ENCODE assay signal across 25 cellular contexts in the genomic region with DNA sequence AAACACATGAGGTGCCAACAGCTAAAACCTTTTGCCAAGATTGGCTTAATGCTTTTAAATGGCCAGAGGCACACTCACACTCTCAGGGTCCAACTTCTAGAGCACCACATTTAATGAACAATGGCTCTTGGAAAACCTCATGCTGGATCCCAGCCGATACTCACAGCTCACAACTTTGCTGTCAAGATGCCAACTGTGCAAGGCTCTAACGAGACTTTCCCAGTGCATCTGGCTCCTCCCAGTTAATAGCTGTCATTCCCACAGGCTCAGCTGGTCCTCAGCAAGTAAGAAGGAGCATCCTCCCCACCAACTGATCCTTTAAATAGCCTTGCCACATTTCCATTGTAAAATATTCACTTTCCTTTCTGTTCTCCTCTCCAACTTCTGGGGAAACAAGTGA. TPM values are rescaled to one million over a fixed set of nuclear protein-coding genes. Genes with fewer than 3 reads are reported as not detected.
DNase-seq lines count a peak whose midpoint lies in the region; ATAC-seq and TF ChIP-seq lines count a peak whose summit lies in the region.
"Had no signal": no experiment of that assay in that cellular context is flagged by ENCODE, and none has a peak within 500 bp of the region (broad histone marks: within the 10 kb centered on the region; RNA-seq: fewer than 3 reads in every experiment).

No MANE protein-coding gene starts in this region.

- TF ChIP-seq CTCF in body of pancreas (IDR thresholded peaks at IDR 0.05) (no peak), heart left ventricle (IDR thresholded peaks at IDR 0.05) (no peak), testis (IDR thresholded peaks at IDR 0.05) (no peak)

- no peak overlapping the region for H3K27ac ChIP-seq in body of pancreas
- peak overlapping the region in 1 of 12 donors; percentile 13 for H3K27ac ChIP-seq in heart left ventricle
- no peak overlapping the region for H3K27ac ChIP-seq in testis
- H3K27ac ChIP-seq: BLaER1 treated with 17β-estradiol and CSF1 and Interleukin-3, amounts not matched to agents 10 nM and 100 nM; cardiac muscle cell; neural progenitor cell; psoas muscle; SJSA1 had no signal

- no peaks in the 10 kb centered on the region for H3K4me1 ChIP-seq in body of pancreas
- peaks cover 0 to 40% (median 19%) of the 10 kb centered on the region in 12 donors for H3K4me1 ChIP-seq in heart left ventricle
- H3K4me1 ChIP-seq in testis = no peaks in the 10 kb centered on the region
- H3K4me1 ChIP-seq: neural progenitor cell, psoas muscle had no signal

- 25 to 30% methylated on average over 2 of the region's 2 CpGs for WGBS in body of pancreas, 2 donors
- WGBS in heart left ventricle, 4 donors = 0 to 12% (median 3%) methylated on average over 2 of the region's 2 CpGs
- 41 to 43% methylated on average over 2 of the region's 2 CpGs for WGBS in testis, 2 donors

- DNase-seq in NCI-H1105 treated with DMSO at 0.1 percent for 48 hours (lab: John Stamatoyannopoulos, UW) (peak; percentile 12), NCI-H1105 (lab: John Stamatoyannopoulos, UW) (no peak), body of pancreas (peak in 1 of 4 donors; percentile 6), heart left ventricle (peak in 4 of 5 donors; percentile 54 to 75 (median 61)), sciatic nerve (ENCODE audit: low spot score) (no peak), mucosa of gallbladder (ENCODE audit: low spot score) (no peak), testis (no peak)
- DNase-seq: 8988T; activated CD8-positive, alpha-beta memory T cell treated with anti-CD3 and anti-CD28 coated beads for 24 hours; activated naive CD8-positive, alpha-beta T cell treated with anti-CD3 and anti-CD28 coated beads, Interleukin-2, amount 10 ng/mL, durations not matched to agents 7 days and 5 days; DMS153; kidney; NCI-H1417 treated with DMSO at 0.1 percent for 48 hours; NCI-H510A; psoas muscle; stimulated activated CD4-positive, alpha-beta T cell treated with anti-CD3 and anti-CD28 coated beads, Interleukin-12 subunit alpha, Interleukin-12 subunit beta, amount 100 ng/mL, for 4 hours; T-helper 9 cell had no signal

- H3K27me3 ChIP-seq in body of pancreas (no peaks in the 10 kb centered on the region), heart left ventricle (no peaks in the 10 kb centered on the region), testis (no peaks in the 10 kb centered on the region)
- H3K27me3 ChIP-seq: BLaER1 treated with 17β-estradiol and CSF1 and Interleukin-3, amounts not matched to agents 10 nM and 100 nM; cardiac muscle cell; neural progenitor cell; SJSA1 had no signal

- H3K9me3 ChIP-seq in body of pancreas = no peaks in the 10 kb centered on the region
- H3K9me3 ChIP-seq in heart left ventricle = peaks cover 0 to 10% (median 3%) of the 10 kb centered on the region in 12 donors
- H3K9me3 ChIP-seq in testis = no peaks in the 10 kb centered on the region
- H3K9me3 ChIP-seq: psoas muscle, SJSA1 had no signal

- ATAC-seq in body of pancreas (peak; percentile 18), heart left ventricle (peak in 3 of 4 donors; percentile 45 to 57 (median 55)), sciatic nerve (peak; percentile 70), SK-N-SH treated with all-trans-retinoic acid at 6 μM for 48 hours (no peak)
- ATAC-seq: activated CD4-positive, CD25-positive, alpha-beta regulatory T cell treated with anti-CD3 and anti-CD28 coated beads, Interleukin-2, amount 50 U/mL, for 24 hours; esophagus mucosa; psoas muscle had no signal

- TF ChIP-seq POLR2A in body of pancreas (IDR thresholded peaks at IDR 0.05) = no peak
- TF ChIP-seq POLR2A in heart left ventricle (IDR thresholded peaks at IDR 0.05) = no peak
- no peak for TF ChIP-seq POLR2A in testis (IDR thresholded peaks at IDR 0.05)

- H3K4me3 ChIP-seq in body of pancreas (no peak overlapping the region), heart left ventricle (no peak overlapping the region), testis (no peak overlapping the region)
- H3K4me3 ChIP-seq: BLaER1 treated with 17β-estradiol and CSF1 and Interleukin-3, amounts not matched to agents 10 nM and 100 nM; cardiac muscle cell; neural progenitor cell; psoas muscle; SJSA1 had no signal

- intact Hi-C loops in body of pancreas (cut with DNase I) = no loop called here
- intact Hi-C loops in heart left ventricle (cut with DNase I) = loop anchor here in 4 of 10 donors (5.0 kb wide), 3 partner anchors 79 to 244 kb away; no protein-coding TSS in a partner anchor
- intact Hi-C loops in sciatic nerve (cut with DNase I) = no loop called here
- intact Hi-C loops in testis (cut with DNase I; ENCODE audit: low total_unique reads) = no loop called here

- no peaks in the 10 kb centered on the region for H3K36me3 ChIP-seq in body of pancreas (replicated peaks in 1 of 2; ENCODE audit: insufficient read depth in 1 of 2, low read depth in 2 of 2)
- H3K36me3 ChIP-seq in heart left ventricle = no peaks in the 10 kb centered on the region
- no peaks in the 10 kb centered on the region for H3K36me3 ChIP-seq in testis (ENCODE audit: low read depth, missing control alignments)
- H3K36me3 ChIP-seq: cardiac muscle cell, neural progenitor cell, SJSA1 had no signal

TF ChIP-seq in SK-N-SH treated with all-trans-retinoic acid at 6 μM for 48 hours, 23 proteins besides CTCF, POLR2A, EP300 and RAD21 (continues in another document):
- TF ChIP-seq, protein P1, sequence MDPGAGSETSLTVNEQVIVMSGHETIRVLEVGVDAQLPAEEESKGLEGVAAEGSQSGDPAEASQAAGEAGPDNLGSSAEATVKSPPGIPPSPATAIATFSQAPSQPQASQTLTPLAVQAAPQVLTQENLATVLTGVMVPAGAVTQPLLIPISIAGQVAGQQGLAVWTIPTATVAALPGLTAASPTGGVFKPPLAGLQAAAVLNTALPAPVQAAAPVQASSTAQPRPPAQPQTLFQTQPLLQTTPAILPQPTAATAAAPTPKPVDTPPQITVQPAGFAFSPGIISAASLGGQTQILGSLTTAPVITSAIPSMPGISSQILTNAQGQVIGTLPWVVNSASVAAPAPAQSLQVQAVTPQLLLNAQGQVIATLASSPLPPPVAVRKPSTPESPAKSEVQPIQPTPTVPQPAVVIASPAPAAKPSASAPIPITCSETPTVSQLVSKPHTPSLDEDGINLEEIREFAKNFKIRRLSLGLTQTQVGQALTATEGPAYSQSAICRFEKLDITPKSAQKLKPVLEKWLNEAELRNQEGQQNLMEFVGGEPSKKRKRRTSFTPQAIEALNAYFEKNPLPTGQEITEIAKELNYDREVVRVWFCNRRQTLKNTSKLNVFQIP (CRISPR knock-in tag; IDR thresholded peaks at IDR 0.05; ENCODE audit: borderline replicate concordance, low read depth) = no peak
- TF ChIP-seq, protein P2, sequence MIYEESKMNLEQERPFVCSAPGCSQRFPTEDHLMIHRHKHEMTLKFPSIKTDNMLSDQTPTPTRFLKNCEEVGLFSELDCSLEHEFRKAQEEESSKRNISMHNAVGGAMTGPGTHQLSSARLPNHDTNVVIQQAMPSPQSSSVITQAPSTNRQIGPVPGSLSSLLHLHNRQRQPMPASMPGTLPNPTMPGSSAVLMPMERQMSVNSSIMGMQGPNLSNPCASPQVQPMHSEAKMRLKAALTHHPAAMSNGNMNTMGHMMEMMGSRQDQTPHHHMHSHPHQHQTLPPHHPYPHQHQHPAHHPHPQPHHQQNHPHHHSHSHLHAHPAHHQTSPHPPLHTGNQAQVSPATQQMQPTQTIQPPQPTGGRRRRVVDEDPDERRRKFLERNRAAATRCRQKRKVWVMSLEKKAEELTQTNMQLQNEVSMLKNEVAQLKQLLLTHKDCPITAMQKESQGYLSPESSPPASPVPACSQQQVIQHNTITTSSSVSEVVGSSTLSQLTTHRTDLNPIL (CRISPR knock-in tag; IDR thresholded peaks at IDR 0.05; ENCODE audit: low read depth) = no peak
- no peak for TF ChIP-seq RARB (CRISPR knock-in tag; IDR thresholded peaks at IDR 0.05)
- TF ChIP-seq ZNF565 (CRISPR knock-in tag; conservative IDR thresholded peaks at IDR 0.05; ENCODE audit: low read depth) = no peak
- no peak for TF ChIP-seq PPARA (CRISPR knock-in tag; IDR thresholded peaks at IDR 0.05; ENCODE audit: borderline replicate concordance)
- no peak for TF ChIP-seq ZC3H10 (CRISPR knock-in tag; IDR thresholded peaks at IDR 0.05)
- no peak for TF ChIP-seq TCF4 (CRISPR knock-in tag; IDR thresholded peaks at IDR 0.05; ENCODE audit: borderline replicate concordance)
- TF ChIP-seq OSR1 (CRISPR knock-in tag; IDR thresholded peaks at IDR 0.05) = no peak
- TF ChIP-seq ZFP3 (CRISPR knock-in tag; IDR thresholded peaks at IDR 0.05) = no peak
- TF ChIP-seq ARNTL (CRISPR knock-in tag; IDR thresholded peaks at IDR 0.05; ENCODE audit: borderline replicate concordance, low read depth) = no peak
- no peak for TF ChIP-seq ZFP30 (CRISPR knock-in tag; IDR thresholded peaks at IDR 0.05)
- no peak for TF ChIP-seq ZNF70 (CRISPR knock-in tag; IDR thresholded peaks at IDR 0.05)
- TF ChIP-seq ZNF8 (CRISPR knock-in tag; IDR thresholded peaks at IDR 0.05) = no peak
- TF ChIP-seq SNAI2 (CRISPR knock-in tag; IDR thresholded peaks at IDR 0.05) = no peak
- no peak for TF ChIP-seq TOX (CRISPR knock-in tag; IDR thresholded peaks at IDR 0.05; ENCODE audit: borderline replicate concordance)

RNA-seq across cellular contexts. Expression of a gene that starts 20.3 kb away (rescaled TPM):
- total RNA-seq in body of pancreas = 10 to 100 TPM in 1 of 2 donors, 1 to 10 TPM in 1; 7.3 to 14.3 TPM
- total RNA-seq in heart left ventricle = 10 to 100 TPM in 7 of 9 donors, 1 to 10 TPM in 2; 7.2 to 42.8 (median 11.4) TPM
- polyA plus RNA-seq in heart left ventricle = 1 to 10 TPM; 3.4 to 4.5 TPM
- 48.6 TPM for total RNA-seq in sciatic nerve
- 34.1 TPM for total RNA-seq in mucosa of gallbladder
- 10 to 100 TPM; 13.7 to 17.8 TPM for total RNA-seq in testis
- polyA plus RNA-seq in testis (ENCODE audit: insufficient read depth, low read depth, low replicate concordance) = 10.2 TPM
- total RNA-seq: OCI-LY7 had no signal

Comparison
In these comparisons a context has a peak if more than half of its experiments do, and no peak if none do; other contexts are left out.
1. DNase-seq: peak in NCI-H1105 treated with DMSO at 0.1 percent for 48 hours (single experiment) and heart left ventricle (4 of 5); none in NCI-H1105 (single experiment), sciatic nerve (single experiment), mucosa of gallbladder (single experiment) and testis (single experiment).